ENCODE assay signal across 29 cellular contexts in genomic region chr1:5997316-5997715, GRCh38. TPM values are rescaled to one million over a fixed set of nuclear protein-coding genes. Genes with fewer than 3 reads are reported as not detected.
DNase-seq lines count a peak whose midpoint lies in the region; ATAC-seq, FAIRE-seq and TF ChIP-seq lines count a peak whose summit lies in the region.
"Had no signal": no experiment of that assay in that cellular context is flagged by ENCODE, and none has a peak within 500 bp of the region (broad histone marks: within the 10 kb centered on the region; RNA-seq: fewer than 3 reads in every experiment).

No MANE protein-coding gene starts in this region.

- TF ChIP-seq POLR2A in K562 (conservative IDR thresholded peaks at IDR 0.05) = no peak

- no peak for TF ChIP-seq CTCF in K562 (IDR thresholded peaks at IDR 0.05 in 2 of 3, conservative IDR thresholded peaks at IDR 0.05 in 1 of 3; ENCODE audit: insufficient read depth in 2 of 3, low read depth in 1 of 3, low read length in 3 of 3)
- no peak for TF ChIP-seq CTCF in upper lobe of right lung (IDR thresholded peaks at IDR 0.05)
- TF ChIP-seq CTCF in omental fat pad (IDR thresholded peaks at IDR 0.05) = no peak

- POLR2A ChIA-PET in K562 (lab: Yijun Ruan, JAX) = interaction anchor here (0.7 to 1.3 kb wide), 4 partner anchors 12 to 116 kb away, joined by 3 to 5 read pairs (median 3); no protein-coding TSS in a partner anchor
- POLR2A ChIA-PET in naive thymus-derived CD8-positive, alpha-beta T cell (lab: Charles Lee) = interaction anchor here (7.7 kb wide), 1 partner anchor 29 kb away, joined by 133 read pairs; no protein-coding TSS in a partner anchor

- in situ Hi-C loops in K562 (cut with MboI) = no loop called here

- H3K27me3 ChIP-seq in K562 (ENCODE audit: control insufficient read depth in 2 of 2, insufficient read depth in 2 of 2, low read length in 2 of 2) (no peaks in the 10 kb centered on the region), upper lobe of right lung (no peaks in the 10 kb centered on the region)
- H3K27me3 ChIP-seq: body of pancreas, dorsolateral prefrontal cortex had no signal

- no peak for TF ChIP-seq RAD21 in K562 (CRISPR knock-in tag; conservative IDR thresholded peaks at IDR 0.05 in 1 of 2, IDR thresholded peaks at IDR 0.05 in 1 of 2)

- ATAC-seq in K562 (no peak), upper lobe of right lung (no peak), omental fat pad (ENCODE audit: low FRiP score) (no peak)
- ATAC-seq in naive thymus-derived CD8-positive, alpha-beta T cell = no peak
- ATAC-seq: body of pancreas, HCT116, Panc1, psoas muscle had no signal

- H3K4me1 ChIP-seq in K562 (replicated peaks in 1 of 2; ENCODE audit: control insufficient read depth in 2 of 2, insufficient read depth in 2 of 2, low read length in 2 of 2) (peaks cover 13 to 62% of the 10 kb centered on the region in 2 experiments; a peak in 4 of 5 replicates), upper lobe of right lung (peaks cover 9% of the 10 kb centered on the region)
- H3K4me1 ChIP-seq: psoas muscle had no signal

- no peak overlapping the region for H3K4me2 ChIP-seq in K562 (ENCODE audit: insufficient read depth, low read length)
- H3K4me2 ChIP-seq: neural progenitor cell had no signal

- CTCF ChIA-PET in K562 (lab: Yijun Ruan, JAX; ENCODE audit: low intra/inter-chr PET ratio) = no interaction called here

- H3K27ac Mint-ChIP-seq in naive thymus-derived CD8-positive, alpha-beta T cell = peak overlapping the region in 6 of 10 donors; percentile 10 to 85 (median 48)

- peaks cover 19% of the 10 kb centered on the region; the same call in 2 of the 3 replicates for H3K36me3 ChIP-seq in K562 (ENCODE audit: control insufficient read depth, insufficient read depth, low read length)
- no peaks in the 10 kb centered on the region for H3K36me3 ChIP-seq in upper lobe of right lung
- H3K36me3 ChIP-seq: neural progenitor cell had no signal

- H3K27me3 Mint-ChIP-seq in naive thymus-derived CD8-positive, alpha-beta T cell = peaks cover 0 to 2% (median 0%) of the 10 kb centered on the region in 5 donors

- peak; percentile 52 for DNase-seq in activated effector memory CD4-positive, alpha-beta T cell treated with anti-CD3 and anti-CD28 coated beads, Interleukin-2, amount 50 U/mL, for 16 hours
- DNase-seq in activated effector memory CD4-positive, alpha-beta T cell treated with Interleukin-2 at 50 U/mL for 16 hours = no peak
- DNase-seq in K562 (ENCODE audit: extremely low read depth in 1 of 4, low spot score in 3 of 4) (no peak), upper lobe of right lung (peak; percentile 32), omental fat pad (ENCODE audit: low spot score) (no peak), iPS-NIHi11 (ENCODE audit: low spot score) (no peak), NCI-H2081 (lab: John Stamatoyannopoulos, UW) (no peak)
- peak in 1 of 10 donors; percentile 37 for DNase-seq in naive thymus-derived CD8-positive, alpha-beta T cell
- DNase-seq: 8988T; activated CD4-positive, alpha-beta T cell treated with anti-CD3 and anti-CD28 coated beads for 48 hours; body of pancreas; foreskin melanocyte; kidney glomerular epithelial cell; MV-4-11; NCI-H1436 treated with DMSO at 0.1 percent for 48 hours; NCI-H446; NCI-H774; SIG-M5; stimulated activated CD4-positive, alpha-beta T cell treated with anti-CD3 and anti-CD28 coated beads, Interleukin-4, amount 100 ng/mL, for 4 hours; SW 1271; T-helper 9 cell; trophoblast cell; WERI-Rb-1 had no signal

- no peaks in the 10 kb centered on the region for H3K36me3 Mint-ChIP-seq in naive thymus-derived CD8-positive, alpha-beta T cell
- H3K36me3 Mint-ChIP-seq: neural progenitor cell had no signal

- H3K4me3 Mint-ChIP-seq in naive thymus-derived CD8-positive, alpha-beta T cell = peak overlapping the region in 2 of 10 donors; percentile 5 to 10
- H3K4me3 Mint-ChIP-seq: neural progenitor cell had no signal

- TF ChIP-seq EP300 in K562 (IDR thresholded peaks at IDR 0.05; ENCODE audit: low read length) = no peak

- no peaks in the 10 kb centered on the region for H3K9me3 Mint-ChIP-seq in naive thymus-derived CD8-positive, alpha-beta T cell
- H3K9me3 Mint-ChIP-seq: neural progenitor cell had no signal

- WGBS in K562 (ENCODE audit: insufficient coverage, low coverage, missing lambda C conversion rate) = 49% methylated on average over 4 of the region's 5 CpGs

- BruUV-seq in K562 (replicated peaks; lab: Mats Ljungman, UMichigan) = no TSS peak

- peaks cover 30 to 76% (median 60%) of the 10 kb centered on the region in 4 donors for H3K4me1 Mint-ChIP-seq in naive thymus-derived CD8-positive, alpha-beta T cell

- intact Hi-C loops in K562 (cut with micrococcal nuclease) = no loop called here
- intact Hi-C loops in upper lobe of right lung (cut with DNase I) = no loop called here

- H3K9me3 ChIP-seq in K562 (replicated peaks; ENCODE audit: control insufficient read depth, insufficient read depth, low read depth, low read length) = no peaks in the 10 kb centered on the region
- H3K9me3 ChIP-seq in upper lobe of right lung = no peaks in the 10 kb centered on the region
- H3K9me3 ChIP-seq: body of pancreas, psoas muscle had no signal

- no peak for FAIRE-seq in K562 (lab: Jason Lieb, UNC)
- FAIRE-seq: D721Med had no signal

- peak overlapping the region in 1 of 2 experiments; percentile 61; a peak in 1 of 4 replicates for H3K9ac ChIP-seq in K562 (ENCODE audit: insufficient read depth in 1 of 2, low read depth in 2 of 2, low read length in 2 of 2)
- H3K9ac ChIP-seq: neural progenitor cell had no signal

- peaks cover 27% of the 10 kb centered on the region for H4K20me1 ChIP-seq in K562 (replicated peaks; ENCODE audit: control insufficient read depth, insufficient read depth, low read length)

- H3K79me2 ChIP-seq in K562 (ENCODE audit: control insufficient read depth, insufficient read depth, low read length) = peaks cover 26% of the 10 kb centered on the region

- no peak overlapping the region for H3K27ac ChIP-seq in K562 (ENCODE audit: extremely low read depth, low read depth, low read length)
- no peak overlapping the region for H3K27ac ChIP-seq in upper lobe of right lung
- H3K27ac ChIP-seq: body of pancreas, neural progenitor cell, psoas muscle, WERI-Rb-1 had no signal

- no peak overlapping the region for H3K4me3 ChIP-seq in K562
- no peak overlapping the region for H3K4me3 ChIP-seq in upper lobe of right lung
- H3K4me3 ChIP-seq: body of pancreas, neural progenitor cell, psoas muscle had no signal

- no peak overlapping the region for H2AFZ ChIP-seq in K562 (ENCODE audit: low read depth, low read length)
- H2AFZ ChIP-seq: neural progenitor cell had no signal

- peaks cover 13% of the 10 kb centered on the region for H3K9me1 ChIP-seq in K562 (ENCODE audit: control insufficient read depth, insufficient read depth, low read length)

TF ChIP-seq in K562, 482 proteins besides CTCF, POLR2A, EP300 and RAD21:
- peak; percentile 9; the same call in 1 of the 2 replicates for TF ChIP-seq CEBPG (CRISPR knock-in tag; IDR thresholded peaks at IDR 0.05)
- TF ChIP-seq CEBPG (tag; conservative IDR thresholded peaks at IDR 0.05 in 1 of 2, IDR thresholded peaks at IDR 0.05 in 1 of 2) = no peak
- TF ChIP-seq ESRRA (IDR thresholded peaks at IDR 0.05; ENCODE audit: borderline replicate concordance, low read depth) = no peak
TF ChIP-seq in K562: peak in this region for 1.

RNA-seq across cellular contexts. Expression of gene NPHP4, which starts 5.1 kb away (rescaled TPM):
- total RNA-seq in K562 (2011; cell fraction: chromatin; rRNA removed; ENCODE audit: low replicate concordance) = 82.6 and 164 TPM in 2 replicates
- total RNA-seq in K562 (2011; cell fraction: nucleolus; rRNA removed) = 73.7 and 83.2 TPM in 2 replicates
- total RNA-seq in K562 (2011; cell fraction: nucleoplasm; rRNA removed) = 59.2 and 65.8 TPM in 2 replicates
- total RNA-seq in K562 (2014; rRNA removed) (10.5 and 11.0 TPM in 2 replicates), K562 (2014; rRNA removed; fragmentation: Illumina TruSeq; extraction: Trizol) (3.3 and 4.8 TPM in 2 replicates), K562 (2015; rRNA removed; fragmentation: Illumina TruSeq; extraction: Trizol) (6.2 and 6.9 TPM in 2 replicates), K562 (2021) (23.3 and 26.2 TPM in 2 replicates), upper lobe of right lung (14.6 TPM), omental fat pad (10 to 100 TPM; 13.7 to 29.3 (median 18.6) TPM)
- polyA plus RNA-seq in K562 (2011; rRNA removed) (6.7 and 9.8 TPM in 2 replicates), K562 (2014; fragmentation: Illumina TruSeq; extraction: Trizol) (9.6 and 10.4 TPM in 2 replicates), K562 (2014; fragmentation: Nextera tagmentation; extraction: Ambion mirVana) (under 1 TPM; 0.52 to 0.77 TPM), K562 (2014; rRNA removed) (13.9 and 15.3 TPM in 2 replicates)
- polyA plus RNA-seq in K562 (2011; cell fraction: cytosol; rRNA removed) = 4.6 and 7.6 TPM in 2 replicates
- 71.9 and 106 TPM in 2 replicates for polyA plus RNA-seq in K562 (2011; cell fraction: nucleus; rRNA removed)
- polyA plus RNA-seq in K562 (2012) = 12.4 and 19.3 TPM in 2 replicates
- polyA minus RNA-seq in K562 (2011; rRNA and poly(A)+ RNA removed) = 7.0 and 7.9 TPM in 2 replicates
- 10.7 and 12.6 TPM in 2 replicates for polyA minus RNA-seq in K562 (2011; cell fraction: cytosol; rRNA and poly(A)+ RNA removed)
- polyA minus RNA-seq in K562 (2011; cell fraction: nucleus; rRNA and poly(A)+ RNA removed) = 31.6 and 34.4 TPM in 2 replicates
- total RNA-seq in naive thymus-derived CD8-positive, alpha-beta T cell = 1 to 10 TPM; 6.2 to 6.3 TPM
- under 1 TPM; 0.14 to 0.97 (median 0.22) TPM for polyA plus RNA-seq in naive thymus-derived CD8-positive, alpha-beta T cell

RNA-seq across cellular contexts. Expression of gene KCNAB2, which starts 48.4 kb away (rescaled TPM):
- 23.9 and 48.7 TPM in 2 replicates for total RNA-seq in K562 (2011; cell fraction: chromatin; rRNA removed; ENCODE audit: low replicate concordance)
- 31.2 and 38.0 TPM in 2 replicates for total RNA-seq in K562 (2011; cell fraction: nucleolus; rRNA removed)
- total RNA-seq in K562 (2011; cell fraction: nucleoplasm; rRNA removed) = 23.7 and 24.4 TPM in 2 replicates
- 4.0 and 11.1 TPM in 2 replicates for total RNA-seq in K562 (2014; rRNA removed)
- 7.1 and 7.2 TPM in 2 replicates for total RNA-seq in K562 (2014; rRNA removed; fragmentation: Illumina TruSeq; extraction: Trizol)
- 6.1 and 6.4 TPM in 2 replicates for total RNA-seq in K562 (2015; rRNA removed; fragmentation: Illumina TruSeq; extraction: Trizol)
- 14.7 and 15.8 TPM in 2 replicates for total RNA-seq in K562 (2021)
- polyA plus RNA-seq in K562 (2011; rRNA removed) = 5.8 and 7.4 TPM in 2 replicates
- 3.5 and 7.3 TPM in 2 replicates for polyA plus RNA-seq in K562 (2011; cell fraction: cytosol; rRNA removed)
- polyA plus RNA-seq in K562 (2011; cell fraction: nucleus; rRNA removed) = 19.8 and 26.0 TPM in 2 replicates
- 11.8 and 15.5 TPM in 2 replicates for polyA plus RNA-seq in K562 (2012)
- polyA plus RNA-seq in K562 (2014; fragmentation: Illumina TruSeq; extraction: Trizol) = 8.1 and 8.2 TPM in 2 replicates
- 1 to 10 TPM; 1.8 to 2.4 TPM for polyA plus RNA-seq in K562 (2014; fragmentation: Nextera tagmentation; extraction: Ambion mirVana)
- polyA plus RNA-seq in K562 (2014; rRNA removed) = 8.3 and 10.8 TPM in 2 replicates
- polyA minus RNA-seq in K562 (2011; rRNA and poly(A)+ RNA removed) = 2.0 and 5.5 TPM in 2 replicates
- polyA minus RNA-seq in K562 (2011; cell fraction: cytosol; rRNA and poly(A)+ RNA removed) = 3.7 and 4.5 TPM in 2 replicates
- polyA minus RNA-seq in K562 (2011; cell fraction: nucleus; rRNA and poly(A)+ RNA removed) = 13.6 and 16.0 TPM in 2 replicates
- 100 to 1,000 TPM; 189 to 190 TPM for total RNA-seq in naive thymus-derived CD8-positive, alpha-beta T cell
- polyA plus RNA-seq in naive thymus-derived CD8-positive, alpha-beta T cell = 10 to 100 TPM; 17.8 to 46.6 (median 21.4) TPM
- total RNA-seq in upper lobe of right lung = 60.4 TPM
- total RNA-seq in omental fat pad = 10 to 100 TPM in 3 of 4 donors, 1 to 10 TPM in 1; 9.9 to 42.2 (median 17.0) TPM

Comparison
In these comparisons a context has a peak if more than half of its experiments do, and no peak if none do; other contexts are left out.
1. DNase-seq: peak in activated effector memory CD4-positive, alpha-beta T cell treated with anti-CD3 and anti-CD28 coated beads, Interleukin-2, amount 50 U/mL, for 16 hours (single experiment) and upper lobe of right lung (single experiment); none in activated effector memory CD4-positive, alpha-beta T cell treated with Interleukin-2 at 50 U/mL for 16 hours (single experiment), K562 (0 of 4), omental fat pad (single experiment), iPS-NIHi11 (single experiment) and NCI-H2081 (0 of 2).